ENCODE assay signal across 8 cellular contexts in genomic region chr10:87816842-87817178, GRCh38. TPM values are rescaled to one million over a fixed set of nuclear protein-coding genes. Genes with fewer than 3 reads are reported as not detected.
DNase-seq lines count a peak whose midpoint lies in the region; ATAC-seq and TF ChIP-seq lines count a peak whose summit lies in the region.

No MANE protein-coding gene starts in this region.

- DNase-seq in activated naive CD4-positive, alpha-beta T cell treated with anti-CD3 and anti-CD28 coated beads, Interleukin-2, amount 10 ng/mL, durations not matched to agents 7 days and 5 days: no peak
- DNase-seq in activated naive CD4-positive, alpha-beta T cell treated with Interleukin-2 at 50 U/mL for 16 hours: no peak
- no peak for DNase-seq in activated CD4-positive, alpha-beta memory T cell treated with anti-CD3 and anti-CD28 coated beads for 36 hours
- DNase-seq in immature natural killer cell (no peak), upper lobe of left lung (no peak), D341Med (ENCODE audit: low spot score) (no peak), DMS53 treated with DMSO at 0.1 percent for 48 hours (lab: John Stamatoyannopoulos, UW; ENCODE audit: unreplicated experiment) (no peak), DMS153 (lab: John Stamatoyannopoulos, UW) (no peak)

- no peaks in the 10 kb centered on the region for H3K27me3 ChIP-seq in upper lobe of left lung

- no peak for TF ChIP-seq EP300 in upper lobe of left lung (IDR thresholded peaks at IDR 0.05)

- no peak for ATAC-seq in upper lobe of left lung (ENCODE audit: low FRiP score in 2 of 2)

- H3K4me1 Mint-ChIP-seq in activated naive CD4-positive, alpha-beta T cell treated with anti-CD3 and anti-CD28 coated beads, Interleukin-2, amount 10 ng/mL, durations not matched to agents 7 days and 5 days: peaks cover 36% of the 10 kb centered on the region
- peaks cover 31% of the 10 kb centered on the region for H3K4me1 Mint-ChIP-seq in activated CD4-positive, alpha-beta memory T cell treated with anti-CD3 and anti-CD28 coated beads for 36 hours (ENCODE audit: low read depth)
- peaks cover 46 to 60% of the 10 kb centered on the region in 2 donors for H3K4me1 Mint-ChIP-seq in immature natural killer cell

- H3K27ac Mint-ChIP-seq in activated naive CD4-positive, alpha-beta T cell treated with anti-CD3 and anti-CD28 coated beads, Interleukin-2, amount 10 ng/mL, durations not matched to agents 7 days and 5 days: peak overlapping the region; percentile 95
- H3K27ac Mint-ChIP-seq in activated CD4-positive, alpha-beta memory T cell treated with anti-CD3 and anti-CD28 coated beads for 36 hours: peak overlapping the region; percentile 98
- peak overlapping the region; percentile 82 to 96 (median 94) for H3K27ac Mint-ChIP-seq in immature natural killer cell

- H3K9me3 ChIP-seq in upper lobe of left lung: no peaks in the 10 kb centered on the region

- no peak for TF ChIP-seq POLR2A in upper lobe of left lung (IDR thresholded peaks at IDR 0.05)

- CTCF ChIA-PET in activated naive CD4-positive, alpha-beta T cell treated with anti-CD3 and anti-CD28 coated beads, Interleukin-2, amount 10 ng/mL, durations not matched to agents 7 days and 5 days (lab: Charles Lee): no interaction called here
- CTCF ChIA-PET in activated CD4-positive, alpha-beta memory T cell treated with anti-CD3 and anti-CD28 coated beads for 36 hours (lab: Charles Lee): no interaction called here

- peaks cover 5 to 28% (median 22%) of the 10 kb centered on the region in 4 donors for H3K4me1 ChIP-seq in upper lobe of left lung

- H3K36me3 ChIP-seq in upper lobe of left lung: peaks cover 0 to 14% (median 2%) of the 10 kb centered on the region in 4 donors

- 59 to 60% methylated on average over 4 of the region's 4 CpGs for WGBS in upper lobe of left lung, 2 donors

- H3K9me3 Mint-ChIP-seq in activated naive CD4-positive, alpha-beta T cell treated with anti-CD3 and anti-CD28 coated beads, Interleukin-2, amount 10 ng/mL, durations not matched to agents 7 days and 5 days: no peaks in the 10 kb centered on the region
- H3K9me3 Mint-ChIP-seq in activated CD4-positive, alpha-beta memory T cell treated with anti-CD3 and anti-CD28 coated beads for 36 hours: no peaks in the 10 kb centered on the region
- H3K9me3 Mint-ChIP-seq in immature natural killer cell: no peaks in the 10 kb centered on the region

- TF ChIP-seq CTCF in upper lobe of left lung (IDR thresholded peaks at IDR 0.05): no peak

- H3K27ac ChIP-seq in upper lobe of left lung: peak overlapping the region in 1 of 4 donors; percentile 89

- peak overlapping the region in 3 of 4 donors; percentile 59 to 89 (median 75) for H3K4me3 ChIP-seq in upper lobe of left lung

- POLR2A ChIA-PET in activated CD4-positive, alpha-beta memory T cell treated with anti-CD3 and anti-CD28 coated beads for 36 hours (lab: Charles Lee): no interaction called here

- H3K36me3 Mint-ChIP-seq in activated naive CD4-positive, alpha-beta T cell treated with anti-CD3 and anti-CD28 coated beads, Interleukin-2, amount 10 ng/mL, durations not matched to agents 7 days and 5 days: peaks cover 17% of the 10 kb centered on the region
- H3K36me3 Mint-ChIP-seq in activated CD4-positive, alpha-beta memory T cell treated with anti-CD3 and anti-CD28 coated beads for 36 hours: peaks cover 13% of the 10 kb centered on the region
- peaks cover 2 to 7% (median 2%) of the 10 kb centered on the region in 3 donors for H3K36me3 Mint-ChIP-seq in immature natural killer cell

- peaks cover 6% of the 10 kb centered on the region for H3K27me3 Mint-ChIP-seq in activated naive CD4-positive, alpha-beta T cell treated with anti-CD3 and anti-CD28 coated beads, Interleukin-2, amount 10 ng/mL, durations not matched to agents 7 days and 5 days
- H3K27me3 Mint-ChIP-seq in activated CD4-positive, alpha-beta memory T cell treated with anti-CD3 and anti-CD28 coated beads for 36 hours: no peaks in the 10 kb centered on the region
- H3K27me3 Mint-ChIP-seq in immature natural killer cell (ENCODE audit: low read depth in 3 of 3): peaks cover 2 to 13% (median 4%) of the 10 kb centered on the region in 3 donors

- intact Hi-C loops in activated CD4-positive, alpha-beta memory T cell treated with anti-CD3 and anti-CD28 coated beads for 36 hours (cut with micrococcal nuclease): loop anchor here (5.0 kb wide), 4 partner anchors 160 to 1345 kb away; partner anchors contain the start of gene PAPSS2

- H3K4me3 Mint-ChIP-seq in activated naive CD4-positive, alpha-beta T cell treated with anti-CD3 and anti-CD28 coated beads, Interleukin-2, amount 10 ng/mL, durations not matched to agents 7 days and 5 days: peak overlapping the region; percentile 86
- H3K4me3 Mint-ChIP-seq in activated CD4-positive, alpha-beta memory T cell treated with anti-CD3 and anti-CD28 coated beads for 36 hours: peak overlapping the region; percentile 97
- peak overlapping the region; percentile 87 to 99 (median 96) for H3K4me3 Mint-ChIP-seq in immature natural killer cell

RNA-seq across cellular contexts. Expression of gene ATAD1, which starts 1.2 kb away (rescaled TPM):
- total RNA-seq in activated CD4-positive, alpha-beta memory T cell treated with anti-CD3 and anti-CD28 coated beads for 36 hours: 10 to 100 TPM; 39.4 to 42.8 TPM
- polyA plus RNA-seq in immature natural killer cell: 10 to 100 TPM; 31.2 to 44.0 (median 42.1) TPM
- total RNA-seq in upper lobe of left lung: 10 to 100 TPM in 5 of 6 donors, 1 to 10 TPM in 1; 6.3 to 66.9 (median 36.2) TPM

RNA-seq across cellular contexts. Expression of gene KLLN, which starts 46.5 kb away (rescaled TPM):
- under 1 TPM; 0.19 to 0.29 TPM for total RNA-seq in activated CD4-positive, alpha-beta memory T cell treated with anti-CD3 and anti-CD28 coated beads for 36 hours
- under 1 TPM in 2 of 3 donors, not detected in 1; 0.06 to 0.17 TPM for polyA plus RNA-seq in immature natural killer cell
- total RNA-seq in upper lobe of left lung: under 1 TPM in 4 of 6 donors, not detected in 2; 0.20 to 0.54 (median 0.44) TPM

RNA-seq across cellular contexts. Expression of gene PTEN, which starts 46.6 kb away (rescaled TPM):
- total RNA-seq in activated CD4-positive, alpha-beta memory T cell treated with anti-CD3 and anti-CD28 coated beads for 36 hours: 10 to 100 TPM; 31.9 to 36.8 TPM
- 10 to 100 TPM; 18.0 to 33.5 (median 30.6) TPM for polyA plus RNA-seq in immature natural killer cell
- total RNA-seq in upper lobe of left lung: 100 to 1,000 TPM in 3 of 6 donors, 10 to 100 TPM in 3; 63.3 to 177 (median 99.0) TPM
